ENCODE assay signal across 8 cellular contexts in the genomic region with DNA sequence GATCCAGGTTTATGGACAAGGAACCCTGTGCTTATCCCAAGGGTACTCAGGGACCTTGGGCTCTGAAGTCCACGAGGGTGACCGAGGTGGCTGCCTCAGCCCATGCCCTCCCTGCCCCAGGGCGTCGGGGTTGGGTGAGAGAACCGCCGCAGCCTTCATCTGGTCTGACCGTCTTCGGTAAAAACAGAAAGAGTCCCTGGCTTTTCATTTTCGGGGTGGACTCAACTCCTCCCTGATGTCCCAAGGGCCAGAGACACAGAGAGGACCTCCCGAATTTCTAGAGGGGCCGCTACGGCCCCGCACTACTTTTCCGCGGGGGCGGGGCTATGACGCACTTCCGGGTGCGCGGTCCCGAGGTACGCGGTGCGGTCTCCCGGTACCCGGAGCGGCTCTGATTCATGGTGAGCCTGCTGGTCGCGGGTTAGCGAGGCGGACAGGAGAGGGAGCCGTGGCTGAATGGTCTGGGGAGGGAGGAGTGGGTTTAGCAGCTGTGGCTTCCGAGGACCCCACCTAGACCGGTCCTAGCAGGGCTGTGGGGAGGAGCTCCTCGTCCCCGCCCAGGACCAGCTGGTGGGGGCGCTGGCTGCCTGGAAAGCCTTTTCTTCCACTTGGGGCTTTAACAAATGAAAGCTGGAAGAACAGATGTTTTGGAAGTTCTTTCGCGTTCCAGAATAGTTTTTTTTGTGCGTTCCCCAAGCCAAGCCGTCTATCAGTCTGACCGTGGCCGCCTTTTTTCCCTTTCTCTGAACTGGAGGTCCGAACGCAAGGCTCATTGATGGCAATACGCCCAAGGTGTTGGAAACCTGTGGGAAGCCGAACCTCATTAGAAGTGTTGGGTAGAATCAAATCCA.
DNase-seq lines count a peak whose midpoint lies in the region; ATAC-seq and TF ChIP-seq lines count a peak whose summit lies in the region.

A gene (plus strand): TSS at position 334 of the 851 bp plus-strand sequence. CDS start 7,233 bp downstream, outside the sequence.

- DNase-seq in DMS79 treated with DMSO at 0.1 percent for 48 hours (lab: John Stamatoyannopoulos, UW): peak; percentile 72
- DNase-seq in RPMI8226: peak; percentile 85
- DNase-seq in activated effector memory CD4-positive, alpha-beta T cell treated with anti-CD3 and anti-CD28 coated beads, Interleukin-2, amount 50 U/mL, for 16 hours: peak; percentile 94
- peak; percentile 51 for DNase-seq in fibroblast of the conjunctiva (ENCODE audit: low read depth)
- peak; percentile 88 for DNase-seq in nephron progenitor cell

- no peaks in the 10 kb centered on the region for H3K79me2 ChIP-seq in KMS-11 (ENCODE audit: insufficient read depth, low read depth)

- H2AFZ ChIP-seq in KMS-11 (ENCODE audit: low read depth): peak within 1 kb of the TSS; percentile 98

- no peaks in the 10 kb centered on the region; the same call in 1 of the 2 replicates for H3K27me3 ChIP-seq in KMS-11 (ENCODE audit: insufficient read depth, low read depth)

- H3K27me3 Mint-ChIP-seq in nephron progenitor cell (ENCODE audit: low read depth, poor library complexity): peaks cover 6% of the 10 kb centered on the region
- no peaks in the 10 kb centered on the region for H3K27me3 Mint-ChIP-seq in stimulated activated naive CD8-positive, alpha-beta T cell treated with anti-CD3 and anti-CD28 coated beads, Interleukin-15, Interleukin-2, amounts not matched to agents 100 ng/mL and 50 ng/mL, for 24 hours

- no peaks in the 10 kb centered on the region for H3K36me3 ChIP-seq in KMS-11 (ENCODE audit: insufficient read depth)

- peaks cover 12% of the 10 kb centered on the region for H3K4me1 ChIP-seq in KMS-11 (ENCODE audit: low read depth, poor library complexity, severe bottlenecking)

- H3K4me1 Mint-ChIP-seq in nephron progenitor cell: peaks cover 16% of the 10 kb centered on the region
- peaks cover 14% of the 10 kb centered on the region for H3K4me1 Mint-ChIP-seq in stimulated activated naive CD8-positive, alpha-beta T cell treated with anti-CD3 and anti-CD28 coated beads, Interleukin-15, Interleukin-2, amounts not matched to agents 100 ng/mL and 50 ng/mL, for 24 hours (ENCODE audit: low read depth)

- peak within 1 kb of the TSS; percentile 55; the same call in 1 of the 2 replicates for H3K9ac ChIP-seq in KMS-11

- H3K36me3 Mint-ChIP-seq in nephron progenitor cell (ENCODE audit: low read depth): peaks cover 24% of the 10 kb centered on the region
- H3K36me3 Mint-ChIP-seq in stimulated activated naive CD8-positive, alpha-beta T cell treated with anti-CD3 and anti-CD28 coated beads, Interleukin-15, Interleukin-2, amounts not matched to agents 100 ng/mL and 50 ng/mL, for 24 hours (ENCODE audit: low read depth): no peaks in the 10 kb centered on the region

- H3K4me2 ChIP-seq in KMS-11: peak within 1 kb of the TSS; percentile 91

- H3K4me3 ChIP-seq in KMS-11 (IDR thresholded peaks at IDR 0.05; ENCODE audit: insufficient read depth, low read depth, low read length): peak within 1 kb of the TSS; percentile 53

- TF ChIP-seq CTCF in KMS-11 (conservative IDR thresholded peaks at IDR 0.05; ENCODE audit: low read depth, low read length): no peak
- no peak for TF ChIP-seq CTCF in nephron progenitor cell (IDR thresholded peaks at IDR 0.05)

- peak within 1 kb of the TSS; percentile 92 for H3K27ac Mint-ChIP-seq in nephron progenitor cell
- peak within 1 kb of the TSS; percentile 94 for H3K27ac Mint-ChIP-seq in stimulated activated naive CD8-positive, alpha-beta T cell treated with anti-CD3 and anti-CD28 coated beads, Interleukin-15, Interleukin-2, amounts not matched to agents 100 ng/mL and 50 ng/mL, for 24 hours

- peak within 1 kb of the TSS; percentile 21; the same call in 1 of the 2 replicates for H3K27ac ChIP-seq in KMS-11

- H3K9me3 Mint-ChIP-seq in nephron progenitor cell: peaks cover 2% of the 10 kb centered on the region
- H3K9me3 Mint-ChIP-seq in stimulated activated naive CD8-positive, alpha-beta T cell treated with anti-CD3 and anti-CD28 coated beads, Interleukin-15, Interleukin-2, amounts not matched to agents 100 ng/mL and 50 ng/mL, for 24 hours: no peaks in the 10 kb centered on the region

- H3K4me3 Mint-ChIP-seq in nephron progenitor cell: peak within 1 kb of the TSS; percentile 93
- H3K4me3 Mint-ChIP-seq in stimulated activated naive CD8-positive, alpha-beta T cell treated with anti-CD3 and anti-CD28 coated beads, Interleukin-15, Interleukin-2, amounts not matched to agents 100 ng/mL and 50 ng/mL, for 24 hours: peak within 1 kb of the TSS; percentile 91

- H4K20me1 ChIP-seq in KMS-11 (ENCODE audit: insufficient read depth): no peaks in the 10 kb centered on the region

- ATAC-seq in GM21717 (IDR thresholded peaks at IDR 0.05; ENCODE audit: unreplicated experiment): peak; percentile 88

Comparison
In these comparisons a context has a peak if more than half of its experiments do, and no peak if none do; other contexts are left out.
1. Peak in every context shown above with its lines: DNase-seq, ATAC-seq, H3K4me3 ChIP-seq and H3K27ac ChIP-seq.